Comparison of ENCODE assay signal across 8 cellular contexts in genomic region chr6:4941782-4942672, GRCh38.
A peak's percentile ranks its signal among the peaks of the same experiment; 100 is the strongest.
DNase-seq lines count a peak whose midpoint lies in the region; ATAC-seq and TF ChIP-seq lines count a peak whose summit lies in the region.

No MANE protein-coding gene starts in this region.

- H3K27me3 ChIP-seq in AG04450 (ENCODE audit: control insufficient read depth, insufficient read depth, low read length) (no peaks in the 10 kb centered on the region), vagina (no peaks in the 10 kb centered on the region)

- no peaks in the 10 kb centered on the region; the same call in 1 of the 2 replicates for H3K9me3 ChIP-seq in AG04450 (ENCODE audit: control insufficient read depth, insufficient read depth, low read length)
- no peaks in the 10 kb centered on the region for H3K9me3 ChIP-seq in vagina

- H3K27ac Mint-ChIP-seq in mesothelial cell of epicardium = peak overlapping the region; percentile 87

- H3K4me1 ChIP-seq in vagina = peaks cover 28% of the 10 kb centered on the region

- CTCF ChIA-PET in AG04450 (lab: Charles Lee) = interaction anchor here (0.9 to 1.6 kb wide), 5 partner anchors 89 to 1605 kb away, joined by 3 to 5 read pairs (median 3); no protein-coding TSS in a partner anchor

- H3K27ac ChIP-seq in AG04450 (ENCODE audit: low read depth, low read length) (peak overlapping the region; percentile 80), vagina (peak overlapping the region; percentile 1)

- peaks cover 43% of the 10 kb centered on the region for H3K4me1 Mint-ChIP-seq in mesothelial cell of epicardium

- H3K4me3 ChIP-seq in AG04450 (ENCODE audit: low read depth, low read length) = no peak overlapping the region
- H3K4me3 ChIP-seq in cardiac fibroblast (replicated peaks in 1 of 2; ENCODE audit: low read depth in 2 of 2, low read length in 2 of 2) = no peak overlapping the region
- H3K4me3 ChIP-seq in vagina = no peak overlapping the region

- POLR2A ChIA-PET in AG04450 (lab: Yijun Ruan, JAX) = interaction anchor here (0.6 to 1.7 kb wide), 5 partner anchors 14 to 590 kb away, joined by 3 to 6 read pairs (median 5); partner anchors contain the start of gene RPP40

- intact Hi-C loops in vagina (cut with DNase I) = no loop called here

- H3K36me3 Mint-ChIP-seq in mesothelial cell of epicardium = peaks cover 21% of the 10 kb centered on the region

- H3K27me3 Mint-ChIP-seq in mesothelial cell of epicardium (ENCODE audit: low read depth) = no peaks in the 10 kb centered on the region

- H3K9me3 Mint-ChIP-seq in mesothelial cell of epicardium = no peaks in the 10 kb centered on the region

- TF ChIP-seq POLR2A in vagina (IDR thresholded peaks at IDR 0.05) = no peak

- TF ChIP-seq CTCF in AG04450 (IDR thresholded peaks at IDR 0.05; ENCODE audit: low read depth, low read length) = no peak
- no peak for TF ChIP-seq CTCF in cardiac fibroblast (IDR thresholded peaks at IDR 0.05; ENCODE audit: low read depth, low read length)
- TF ChIP-seq CTCF in mesothelial cell of epicardium (IDR thresholded peaks at IDR 0.05; ENCODE audit: unreplicated experiment) = no peak
- TF ChIP-seq CTCF in vagina (IDR thresholded peaks at IDR 0.05) = no peak

- ATAC-seq in GM18858 (IDR thresholded peaks at IDR 0.05; ENCODE audit: unreplicated experiment) (peak; percentile 68), HG03558 (IDR thresholded peaks at IDR 0.05; ENCODE audit: extremely low read depth, unreplicated experiment) (peak; percentile 52), HG03342 (IDR thresholded peaks at IDR 0.05; ENCODE audit: unreplicated experiment) (no peak)

- no peak overlapping the region for H3K4me3 Mint-ChIP-seq in mesothelial cell of epicardium

- peaks cover 0 to 17% of the 10 kb centered on the region in 2 donors for H3K36me3 ChIP-seq in vagina

- DNase-seq in AG04450 (ENCODE audit: low read depth, low spot score) = peak; percentile 85
- DNase-seq in SW 1271 (lab: John Stamatoyannopoulos, UW) = peak; percentile 60 to 78
- peak; percentile 88 to 90 for DNase-seq in cardiac fibroblast (ENCODE audit: low read depth in 2 of 2)
- DNase-seq in mesothelial cell of epicardium (ENCODE audit: low spot score in 2 of 2, unreplicated experiment in 2 of 2) = no peak
- no peak for DNase-seq in vagina (ENCODE audit: extremely low spot score in 2 of 2)

Comparison
In these comparisons a context has a peak if more than half of its experiments do, and no peak if none do; other contexts are left out.
1. DNase-seq: peak in AG04450 (single experiment), SW 1271 (2 of 2) and cardiac fibroblast (2 of 2); none in mesothelial cell of epicardium (0 of 2) and vagina (0 of 2).